ENCODE assay signal across 25 cellular contexts in the genomic region with DNA sequence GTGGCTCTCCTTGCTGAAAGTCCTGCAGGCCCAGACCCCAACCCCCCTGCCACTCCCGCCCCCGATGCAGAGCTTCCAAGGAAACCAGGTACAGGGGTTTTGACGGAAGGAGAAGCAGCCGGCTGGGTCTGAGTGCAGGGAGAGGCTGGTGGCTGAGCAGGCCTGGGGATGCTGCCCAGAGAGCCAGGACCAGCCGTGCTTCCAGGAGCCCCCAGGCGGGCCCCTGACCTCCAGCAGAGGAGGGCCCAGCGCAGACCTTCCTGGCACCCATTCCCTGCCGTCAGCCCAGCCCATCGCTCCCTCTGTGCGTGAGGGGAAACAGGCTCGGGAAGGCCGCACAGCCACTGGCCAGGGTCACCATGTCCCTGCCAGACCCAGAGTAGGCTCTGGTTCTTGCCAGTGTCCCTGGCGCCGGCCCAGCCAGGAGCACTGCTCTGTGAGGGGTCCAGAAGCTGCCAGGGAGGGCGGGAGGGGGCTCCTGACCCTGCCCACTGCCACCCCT. TPM values are rescaled to one million over a fixed set of nuclear protein-coding genes. Genes with fewer than 3 reads are reported as not detected.
A peak's percentile ranks its signal among the peaks of the same experiment; 100 is the strongest.
DNase-seq lines count a peak whose midpoint lies in the region; ATAC-seq and TF ChIP-seq lines count a peak whose summit lies in the region.
"Had no signal": no experiment of that assay in that cellular context is flagged by ENCODE, and none has a peak within 500 bp of the region (broad histone marks: within the 10 kb centered on the region; RNA-seq: fewer than 3 reads in every experiment).

No MANE protein-coding gene starts in this region.

- no peak for TF ChIP-seq POLR2A in heart left ventricle (IDR thresholded peaks at IDR 0.05)
- TF ChIP-seq POLR2A in vagina (IDR thresholded peaks at IDR 0.05), result no peak
- no peak for TF ChIP-seq POLR2A in esophagus muscularis mucosa (IDR thresholded peaks at IDR 0.05; ENCODE audit: low read depth)

- TF ChIP-seq EP300 in esophagus muscularis mucosa (IDR thresholded peaks at IDR 0.05), result no peak

- H3K27me3 ChIP-seq in heart left ventricle (no peaks in the 10 kb centered on the region), vagina (no peaks in the 10 kb centered on the region), esophagus muscularis mucosa (no peaks in the 10 kb centered on the region)
- H3K27me3 ChIP-seq: brain microvascular endothelial cell, foreskin keratinocyte, upper lobe of left lung had no signal

- DNase-seq in heart left ventricle (peak in 1 of 5 donors; percentile 72), midbrain (lab: John Stamatoyannopoulos, UW) (peak; percentile 63), vagina (ENCODE audit: extremely low spot score in 2 of 2) (no peak), esophagus muscularis mucosa (ENCODE audit: extremely low spot score) (no peak), NCI-H748 (lab: John Stamatoyannopoulos, UW; ENCODE audit: unreplicated experiment) (no peak)
- DNase-seq: activated CD4-positive, alpha-beta T cell treated with anti-CD3 and anti-CD28 coated beads, Interleukin-2, amount 50 U/mL, for 1 hour; activated CD8-positive, alpha-beta memory T cell treated with anti-CD3 and anti-CD28 coated beads, Interleukin-2, amount 10 ng/mL, durations not matched to agents 7 days and 5 days; activated naive CD4-positive, alpha-beta T cell treated with Interleukin-2 at 50 U/mL for 16 hours; activated T-cell treated with anti-CD3 and anti-CD28 coated beads, Interleukin-2, amount 50 U/mL, for 72 hours; brain microvascular endothelial cell; effector CD8-positive, alpha-beta T cell; foreskin keratinocyte; naive B cell; NCI-H1436 treated with DMSO at 0.1 percent for 48 hours; NCI-H446 treated with DMSO at 0.1 percent for 48 hours; OCI-M1; stimulated activated CD4-positive, alpha-beta T cell treated with anti-CD3 and anti-CD28 coated beads, Interleukin-2, amount 100 ng/mL, for 24 hours had no signal

- peak overlapping the region; percentile 97; the same call in 1 of the 2 replicates for H3K27ac ChIP-seq in VCaP
- peak overlapping the region in 10 of 12 donors; percentile 4 to 98 (median 58) for H3K27ac ChIP-seq in heart left ventricle
- H3K27ac ChIP-seq in vagina, result peak overlapping the region; percentile 62
- H3K27ac ChIP-seq in esophagus muscularis mucosa (replicated peaks in 1 of 4), result no peak overlapping the region
- H3K27ac ChIP-seq: brain microvascular endothelial cell, foreskin keratinocyte, KMS-11, upper lobe of left lung had no signal

- H3K9me3 ChIP-seq in heart left ventricle (no peaks in the 10 kb centered on the region), vagina (no peaks in the 10 kb centered on the region), esophagus muscularis mucosa (no peaks in the 10 kb centered on the region)
- H3K9me3 ChIP-seq: HAP-1, upper lobe of left lung had no signal

- WGBS in heart left ventricle, 4 donors, result 24 to 63% (median 47%) methylated on average over 3 to 15 of the region's 15 CpGs
- 82% methylated on average over 4 of the region's 15 CpGs for WGBS in esophagus muscularis mucosa

- H3K36me3 ChIP-seq in heart left ventricle (no peaks in the 10 kb centered on the region), vagina (no peaks in the 10 kb centered on the region), esophagus muscularis mucosa (no peaks in the 10 kb centered on the region)
- H3K36me3 ChIP-seq: brain microvascular endothelial cell, HAP-1, upper lobe of left lung had no signal

- peaks cover 0 to 50% (median 26%) of the 10 kb centered on the region in 12 donors for H3K4me1 ChIP-seq in heart left ventricle
- H3K4me1 ChIP-seq in vagina, result peaks cover 45% of the 10 kb centered on the region
- H3K4me1 ChIP-seq in esophagus muscularis mucosa, result peaks cover 25 to 33% (median 28%) of the 10 kb centered on the region in 4 donors
- H3K4me1 ChIP-seq: foreskin keratinocyte had no signal

- H3K4me3 ChIP-seq in heart left ventricle, result peak overlapping the region in 3 of 12 donors; percentile 16 to 20 (median 19)
- no peak overlapping the region for H3K4me3 ChIP-seq in vagina
- H3K4me3 ChIP-seq in esophagus muscularis mucosa, result no peak overlapping the region
- H3K4me3 ChIP-seq: HAP-1, smooth muscle cell, upper lobe of left lung had no signal

- intact Hi-C loops in heart left ventricle (cut with DNase I) (loop anchor here in 2 of 10 donors (2.0 to 5.0 kb wide), 2 partner anchors 22 to 40 kb away; a partner anchor contains a TSS), vagina (cut with DNase I) (no loop called here), esophagus muscularis mucosa (cut with DNase I) (loop anchor here (5.0 kb wide), 1 partner anchor 165 kb away; no protein-coding TSS in a partner anchor)

- TF ChIP-seq CTCF in VCaP (conservative IDR thresholded peaks at IDR 0.05), result no peak
- no peak for TF ChIP-seq CTCF in heart left ventricle (IDR thresholded peaks at IDR 0.05)
- no peak for TF ChIP-seq CTCF in vagina (IDR thresholded peaks at IDR 0.05)
- TF ChIP-seq CTCF in esophagus muscularis mucosa (IDR thresholded peaks at IDR 0.05), result no peak

- ATAC-seq in heart left ventricle (peak in 2 of 4 donors; percentile 3 to 5), HG03571 (IDR thresholded peaks at IDR 0.05; ENCODE audit: unreplicated experiment) (no peak)
- ATAC-seq: activated CD8-positive, alpha-beta memory T cell treated with anti-CD3 and anti-CD28 coated beads, Interleukin-2, amount 10 ng/mL, durations not matched to agents 7 days and 5 days; activated T-cell treated with anti-CD3 and anti-CD28 coated beads, Interleukin-2, amount 50 U/mL, for 72 hours; foreskin keratinocyte; left lobe of liver had no signal

RNA-seq across cellular contexts. Expression of a gene that starts 0.3 kb away (rescaled TPM):
- 10 to 100 TPM in 2 of 9 donors, 1 to 10 TPM in 7; 1.9 to 23.7 (median 6.4) TPM for total RNA-seq in heart left ventricle
- polyA plus RNA-seq in heart left ventricle, result 1 to 10 TPM in 1 of 2 donors, under 1 TPM in 1; 0.46 to 3.9 TPM
- not detected for total RNA-seq in vagina
- not detected for total RNA-seq in esophagus muscularis mucosa
- total RNA-seq: Daoy, foreskin keratinocyte, smooth muscle cell had no signal
- polyA plus RNA-seq: smooth muscle cell had no signal

RNA-seq across cellular contexts. Expression of a gene that starts 7.4 kb away (rescaled TPM):
- total RNA-seq in heart left ventricle (1 to 10 TPM in 7 of 9 donors, not detected in 2; 1.2 to 3.7 (median 1.5) TPM), vagina (not detected), esophagus muscularis mucosa (not detected)
- 1 to 10 TPM; 1.0 to 3.1 TPM for polyA plus RNA-seq in heart left ventricle
- total RNA-seq: Daoy, smooth muscle cell had no signal

RNA-seq across cellular contexts. Expression of a gene that starts 7.9 kb away (rescaled TPM):
- total RNA-seq in heart left ventricle (100 to 1,000 TPM; 110 to 388 (median 147) TPM), vagina (125 TPM), esophagus muscularis mucosa (100 to 1,000 TPM; 238 to 303 (median 267) TPM)
- polyA plus RNA-seq in heart left ventricle, result 100 to 1,000 TPM; 189 to 206 TPM

RNA-seq across cellular contexts. Expression of a gene that starts 24.9 kb away (rescaled TPM):
- total RNA-seq in heart left ventricle (1,000 to 10,000 TPM; 1,152 to 4,769 (median 3,109) TPM), vagina (301 TPM), esophagus muscularis mucosa (10 to 100 TPM; 10.4 to 77.9 (median 51.6) TPM)
- polyA plus RNA-seq in heart left ventricle, result 1,000 to 10,000 TPM; 2,982 to 5,295 TPM
- total RNA-seq: activated T-cell treated with anti-CD3 and anti-CD28 coated beads, Interleukin-2, amount 50 U/mL, for 72 hours; Daoy; foreskin keratinocyte had no signal
- polyA plus RNA-seq: foreskin keratinocyte had no signal

RNA-seq across cellular contexts. Expression of a gene that starts 30.4 kb away (rescaled TPM):
- 10 to 100 TPM in 2 of 9 donors, 1 to 10 TPM in 5, under 1 TPM in 2; 0.16 to 14.9 (median 2.7) TPM for total RNA-seq in heart left ventricle
- 1 to 10 TPM in 1 of 2 donors, under 1 TPM in 1; 0.14 to 5.8 TPM for polyA plus RNA-seq in heart left ventricle
- total RNA-seq in vagina, result 2.0 TPM
- under 1 TPM in 3 of 4 donors, not detected in 1; 0.11 to 0.42 (median 0.39) TPM for total RNA-seq in esophagus muscularis mucosa
- total RNA-seq: activated T-cell treated with anti-CD3 and anti-CD28 coated beads, Interleukin-2, amount 50 U/mL, for 72 hours; Daoy; foreskin keratinocyte; left lobe of liver had no signal
- polyA plus RNA-seq: foreskin keratinocyte had no signal

Comparison
In these comparisons a context has a peak if more than half of its experiments do, and no peak if none do; other contexts are left out.
1. H3K27ac ChIP-seq: peak in VCaP (single experiment), heart left ventricle (10 of 12) and vagina (single experiment); none in esophagus muscularis mucosa (0 of 4).